In genomic region chr20:22791877-22792525, GRCh38 we compare ENCODE assay signal across 18 cellular contexts.
DNase-seq lines count a peak whose midpoint lies in the region; ATAC-seq and TF ChIP-seq lines count a peak whose summit lies in the region.
"Had no signal": no experiment of that assay in that cellular context is flagged by ENCODE, and none has a peak within 500 bp of the region (broad histone marks: within the 10 kb centered on the region; RNA-seq: fewer than 3 reads in every experiment).

No MANE protein-coding gene starts in this region.

- peaks cover 49% of the 10 kb centered on the region for H3K4me1 Mint-ChIP-seq in osteocyte (ENCODE audit: unreplicated experiment)
- H3K4me1 Mint-ChIP-seq in CD8-positive, alpha-beta T cell (ENCODE audit: low read depth) = no peaks in the 10 kb centered on the region
- H3K4me1 Mint-ChIP-seq in immature natural killer cell = no peaks in the 10 kb centered on the region

- no peak for ATAC-seq in CD8-positive, alpha-beta T cell
- ATAC-seq: Panc1, SK-N-SH treated with all-trans-retinoic acid at 6 μM for 48 hours had no signal

- intact Hi-C loops in CD8-positive, alpha-beta T cell (cut with DNase I, micrococcal nuclease) = no loop called here

- peak overlapping the region; percentile 69 for H3K27ac Mint-ChIP-seq in osteocyte (ENCODE audit: unreplicated experiment)
- H3K27ac Mint-ChIP-seq in CD8-positive, alpha-beta T cell = no peak overlapping the region
- H3K27ac Mint-ChIP-seq in immature natural killer cell = no peak overlapping the region
- H3K27ac Mint-ChIP-seq: CD4-positive, alpha-beta T cell had no signal

- no peak overlapping the region for H3K4me3 ChIP-seq in epithelial cell of esophagus (ENCODE audit: low read length)
- H3K4me3 ChIP-seq in CD8-positive, alpha-beta T cell (ENCODE audit: low read depth, low read length) = no peak overlapping the region

- TF ChIP-seq CTCF in RWPE1 (conservative IDR thresholded peaks at IDR 0.05; ENCODE audit: low read depth) (no peak), epithelial cell of esophagus (IDR thresholded peaks at IDR 0.05; ENCODE audit: insufficient read depth, low read depth, low read length, missing control alignments) (no peak), osteocyte (IDR thresholded peaks at IDR 0.05) (no peak)
- TF ChIP-seq CTCF in CD8-positive, alpha-beta T cell (IDR thresholded peaks at IDR 0.05) = no peak

- no peaks in the 10 kb centered on the region for H3K4me1 ChIP-seq in CD8-positive, alpha-beta T cell (ENCODE audit: insufficient read depth, low read length)
- H3K4me1 ChIP-seq: BE2C had no signal

- H3K27me3 ChIP-seq in CD8-positive, alpha-beta T cell (ENCODE audit: insufficient read depth, low read length) = no peaks in the 10 kb centered on the region
- H3K27me3 ChIP-seq: BE2C had no signal

- H3K27ac ChIP-seq in RWPE1 = no peak overlapping the region
- H3K27ac ChIP-seq in CD8-positive, alpha-beta T cell (ENCODE audit: low read depth, low read length) = no peak overlapping the region

- CTCF ChIA-PET in RWPE1 (lab: Yijun Ruan, JAX) = no interaction called here
- CTCF ChIA-PET in CD8-positive, alpha-beta T cell (lab: Charles Lee) = no interaction called here

- H3K9me3 Mint-ChIP-seq in osteocyte (ENCODE audit: unreplicated experiment) (peaks cover 2% of the 10 kb centered on the region), immature natural killer cell (no peaks in the 10 kb centered on the region)
- H3K9me3 Mint-ChIP-seq in CD8-positive, alpha-beta T cell = no peaks in the 10 kb centered on the region

- no peaks in the 10 kb centered on the region for H3K9me3 ChIP-seq in CD8-positive, alpha-beta T cell (ENCODE audit: low read length)
- H3K9me3 ChIP-seq: BE2C had no signal

- POLR2A ChIA-PET in RWPE1 (lab: Yijun Ruan, JAX; ENCODE audit: low non-redundant PET) = no interaction called here
- POLR2A ChIA-PET in CD8-positive, alpha-beta T cell (lab: Charles Lee) = no interaction called here

- DNase-seq in HT1080 (ENCODE audit: low read depth) (peak; percentile 25), RWPE1 (ENCODE audit: low spot score) (peak; percentile 56), epithelial cell of esophagus (ENCODE audit: low read depth) (peak; percentile 86), osteocyte (ENCODE audit: extremely low spot score, unreplicated experiment) (no peak), immature natural killer cell (no peak), NCI-H69 (lab: John Stamatoyannopoulos, UW) (no peak)
- no peak for DNase-seq in CD8-positive, alpha-beta T cell
- DNase-seq: BE2C; Calu3; CD4-positive, alpha-beta T cell; DMS53; NCI-H1436; NCI-H2081; NCI-H510A; NCI-H82; SHP77 had no signal

- H3K27me3 Mint-ChIP-seq in osteocyte (ENCODE audit: unreplicated experiment) = no peaks in the 10 kb centered on the region
- H3K27me3 Mint-ChIP-seq in CD8-positive, alpha-beta T cell (ENCODE audit: low read depth) = no peaks in the 10 kb centered on the region
- peaks cover 2 to 4% (median 3%) of the 10 kb centered on the region in 3 donors for H3K27me3 Mint-ChIP-seq in immature natural killer cell (ENCODE audit: low read depth in 3 of 3)

- H3K36me3 ChIP-seq in CD8-positive, alpha-beta T cell (ENCODE audit: insufficient read depth, low read length) = no peaks in the 10 kb centered on the region
- H3K36me3 ChIP-seq: BE2C had no signal

- no peak overlapping the region for H3K4me3 Mint-ChIP-seq in osteocyte (ENCODE audit: unreplicated experiment)
- no peak overlapping the region for H3K4me3 Mint-ChIP-seq in CD8-positive, alpha-beta T cell
- H3K4me3 Mint-ChIP-seq in immature natural killer cell = no peak overlapping the region
- H3K4me3 Mint-ChIP-seq: CD4-positive, alpha-beta T cell had no signal

- H3K36me3 Mint-ChIP-seq in osteocyte (ENCODE audit: unreplicated experiment) (peaks cover 3% of the 10 kb centered on the region), immature natural killer cell (no peaks in the 10 kb centered on the region)
- no peaks in the 10 kb centered on the region for H3K36me3 Mint-ChIP-seq in CD8-positive, alpha-beta T cell

Comparison
In these comparisons a context has a peak if more than half of its experiments do, and no peak if none do; other contexts are left out.
1. DNase-seq: peak in HT1080 (single experiment), RWPE1 (single experiment) and epithelial cell of esophagus (single experiment); none in osteocyte (single experiment), CD8-positive, alpha-beta T cell (0 of 7), immature natural killer cell (0 of 3) and NCI-H69 (single experiment).